Comparison of ENCODE assay signal across 16 cellular contexts in the genomic region with DNA sequence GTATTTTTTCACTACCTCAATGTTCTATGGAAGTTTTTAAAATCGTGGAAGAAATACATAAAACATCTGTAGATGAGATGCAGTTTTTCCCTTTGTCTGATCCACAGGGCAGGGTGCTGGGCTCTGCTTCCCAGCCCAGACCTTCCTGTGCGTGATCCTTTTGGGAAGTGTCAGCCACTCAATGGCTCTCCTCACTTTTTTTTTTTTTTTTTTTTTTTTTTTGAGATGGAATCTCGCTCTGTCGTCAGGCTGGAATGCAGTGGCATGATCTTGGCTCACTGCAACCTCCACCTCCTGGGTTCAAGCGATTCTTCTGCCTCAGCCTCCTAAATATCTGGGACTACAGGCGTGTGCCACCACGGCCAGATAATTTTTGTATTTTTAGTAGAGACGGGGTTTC. TPM values are rescaled to one million over a fixed set of nuclear protein-coding genes. Genes with fewer than 3 reads are reported as not detected.
"Had no signal": no experiment of that assay in that cellular context is flagged by ENCODE, and none has a peak within 500 bp of the region (broad histone marks: within the 10 kb centered on the region; RNA-seq: fewer than 3 reads in every experiment).

No MANE protein-coding gene starts in this region.

- H3K27ac ChIP-seq: hepatocyte, pancreas, vagina had no signal

- DNase-seq: activated CD4-positive, alpha-beta T cell treated with anti-CD3 and anti-CD28 coated beads, Interleukin-2, amount 50 U/mL, for 1 hour; activated CD4-positive, CD25-positive, alpha-beta regulatory T cell treated with anti-CD3 and anti-CD28 coated beads, Interleukin-2, amount 50 U/mL, for 72 hours; activated CD8-positive, alpha-beta memory T cell treated with anti-CD3 and anti-CD28 coated beads, Interleukin-2, amount 50 U/mL, for 4 hours; activated naive CD4-positive, alpha-beta T cell treated with anti-CD3 and anti-CD28 coated beads for 36 hours; activated T-cell treated with anti-CD3 and anti-CD28 coated beads, Interleukin-2, amount 50 U/mL, for 4 hours; dermis blood vessel endothelial cell; effector memory CD4-positive, alpha-beta T cell; naive thymus-derived CD8-positive, alpha-beta T cell; pancreas; stimulated activated CD8-positive, alpha-beta memory T cell treated with anti-CD3 and anti-CD28 coated beads, Interleukin-4, amount 100 ng/mL, for 48 hours; stimulated activated naive CD4-positive, alpha-beta T cell treated with Interleukin-2 at 50 U/mL for 16 hours; T-helper 17 cell had no signal

- H3K4me2 ChIP-seq: hepatocyte had no signal

- H3K4me3 ChIP-seq: hepatocyte, pancreas, tibial nerve, vagina had no signal

- H3K27me3 ChIP-seq: hepatocyte, pancreas, tibial nerve, vagina had no signal

- ATAC-seq: activated T-cell treated with anti-CD3 and anti-CD28 coated beads, Interleukin-2, amount 50 U/mL, for 4 hours; naive thymus-derived CD8-positive, alpha-beta T cell; pancreas; T-helper 17 cell had no signal

- FAIRE-seq: bronchial epithelial cell, pancreas had no signal

- H2AFZ ChIP-seq: hepatocyte had no signal

- H3K36me3 ChIP-seq: pancreas, tibial nerve, vagina had no signal

- H3K79me2 ChIP-seq: hepatocyte had no signal

- H3K9me3 ChIP-seq: pancreas, tibial nerve, vagina had no signal

RNA-seq across cellular contexts. Expression of a gene that starts 33.2 kb away (rescaled TPM):
- total RNA-seq: naive thymus-derived CD8-positive, alpha-beta T cell had no signal
